ENCODE assay signal across 8 cellular contexts in genomic region chr20:266604-267562, GRCh38. TPM values are rescaled to one million over a fixed set of nuclear protein-coding genes. Genes with fewer than 3 reads are reported as not detected.
DNase-seq lines count a peak whose midpoint lies in the region; ATAC-seq, FAIRE-seq and TF ChIP-seq lines count a peak whose summit lies in the region.

No MANE protein-coding gene starts in this region.

- peaks cover 15% of the 10 kb centered on the region for H3K4me1 Mint-ChIP-seq in brain

- peak overlapping the region in 1 of 2 donors; percentile 37 for H3K4me3 ChIP-seq in small intestine (ENCODE audit: low read depth in 1 of 2, low read length in 2 of 2)

- peak overlapping the region; percentile 64 to 81 (median 79) for H3K4me3 Mint-ChIP-seq in brain

- H3K27me3 ChIP-seq in small intestine (ENCODE audit: control insufficient read depth in 2 of 2, insufficient read depth in 2 of 2, low read length in 2 of 2) = no peaks in the 10 kb centered on the region

- peaks cover 0 to 2% of the 10 kb centered on the region in 2 donors for H3K4me1 ChIP-seq in small intestine (ENCODE audit: control insufficient read depth in 2 of 2, insufficient read depth in 1 of 2, low read depth in 1 of 2, low read length in 1 of 2)

- TF ChIP-seq CTCF in brain (conservative IDR thresholded peaks at IDR 0.05) = peak; percentile 88 to 95

- FAIRE-seq in small intestine (lab: Jason Lieb, UNC) = no peak

- H3K9me3 Mint-ChIP-seq in brain = peaks cover 0 to 7% (median 0%) of the 10 kb centered on the region in 5 experiments

- peak overlapping the region; percentile 9 to 85 (median 76) for H3K27ac Mint-ChIP-seq in brain

- no peaks in the 10 kb centered on the region for H3K36me3 Mint-ChIP-seq in brain

- no peak overlapping the region for H3K27ac ChIP-seq in small intestine (ENCODE audit: low read depth in 1 of 2, low read length in 1 of 2)

- DNase-seq in 8988T = peak; percentile 89
- peak; percentile 38 for DNase-seq in NCI-H2081 treated with DMSO at 0.1 percent for 48 hours (lab: John Stamatoyannopoulos, UW)
- peak; percentile 87 for DNase-seq in UCSD-AML1 (lab: John Stamatoyannopoulos, UW; ENCODE audit: unreplicated experiment)
- DNase-seq in iPS-NIHi11 (ENCODE audit: low spot score) = peak; percentile 96
- DNase-seq in small intestine = peak; percentile 62

- H3K9me3 ChIP-seq in small intestine (ENCODE audit: control insufficient read depth, low read depth) = no peaks in the 10 kb centered on the region

- ATAC-seq in GM18502 (IDR thresholded peaks at IDR 0.05; ENCODE audit: poor library complexity, unreplicated experiment) = peak; percentile 95
- peak; percentile 88 for ATAC-seq in HG03025 (IDR thresholded peaks at IDR 0.05; ENCODE audit: low FRiP score, unreplicated experiment)

- no peaks in the 10 kb centered on the region for H3K36me3 ChIP-seq in small intestine (ENCODE audit: control insufficient read depth in 2 of 2, insufficient read depth in 2 of 2, low read length in 2 of 2)

- WGBS in small intestine, 3 donors = 9% methylated on average over 38 to 43 of the region's 43 CpGs

- peaks cover 15% of the 10 kb centered on the region for H3K27me3 Mint-ChIP-seq in brain

RNA-seq across cellular contexts. Expression of gene DEFB132, which starts 9.4 kb away (rescaled TPM):
- polyA plus RNA-seq in brain (ENCODE audit: insufficient read depth, low read depth, low replicate concordance) (not detected), small intestine (under 1 TPM in 1 of 3 donors, not detected in 2; 0.03 TPM)

RNA-seq across cellular contexts. Expression of gene C20orf96, which starts 23.7 kb away (rescaled TPM):
- polyA plus RNA-seq in brain (ENCODE audit: insufficient read depth, low read depth, low replicate concordance) (17.3 TPM), small intestine (1 to 10 TPM; 3.5 to 7.9 (median 5.6) TPM)

RNA-seq across cellular contexts. Expression of gene ZCCHC3, which starts 30.5 kb away (rescaled TPM):
- polyA plus RNA-seq in brain (ENCODE audit: insufficient read depth, low read depth, low replicate concordance) = 19.7 TPM
- polyA plus RNA-seq in small intestine = 10 to 100 TPM in 2 of 3 donors, 1 to 10 TPM in 1; 8.9 to 12.4 (median 12.3) TPM

RNA-seq across cellular contexts. Expression of gene DEFB129, which starts 39.8 kb away (rescaled TPM):
- not detected for polyA plus RNA-seq in brain (ENCODE audit: insufficient read depth, low read depth, low replicate concordance)
- not detected for polyA plus RNA-seq in small intestine

RNA-seq across cellular contexts. Expression of gene SOX12, which starts 58.5 kb away (rescaled TPM):
- 38.3 TPM for polyA plus RNA-seq in brain (ENCODE audit: insufficient read depth, low read depth, low replicate concordance)
- 1 to 10 TPM in 2 of 3 donors, under 1 TPM in 1; 0.81 to 2.6 (median 1.3) TPM for polyA plus RNA-seq in small intestine

Comparison
In these comparisons a context has a peak if more than half of its experiments do, and no peak if none do; other contexts are left out.
1. DNase-seq: peak in every context shown above with its lines; median percentile 96 in iPS-NIHi11; 89 in 8988T; 87 in UCSD-AML1; 62 in small intestine; 38 in NCI-H2081 treated with DMSO at 0.1 percent for 48 hours.